Comparison of ENCODE assay signal across 9 cellular contexts in genomic region chr16:53056528-53056881, GRCh38. TPM values are rescaled to one million over a fixed set of nuclear protein-coding genes. Genes with fewer than 3 reads are reported as not detected.
DNase-seq lines count a peak whose midpoint lies in the region; ATAC-seq, FAIRE-seq and TF ChIP-seq lines count a peak whose summit lies in the region.
"Had no signal": no experiment of that assay in that cellular context is flagged by ENCODE, and none has a peak within 500 bp of the region (broad histone marks: within the 10 kb centered on the region; RNA-seq: fewer than 3 reads in every experiment).

No MANE protein-coding gene starts in this region.

- H4K20me1 ChIP-seq in DND-41 (ENCODE audit: insufficient read depth, low read length): no peaks in the 10 kb centered on the region; the same call in 1 of the 2 replicates
- no peaks in the 10 kb centered on the region for H4K20me1 ChIP-seq in OCI-LY7 (ENCODE audit: insufficient read depth, low read length)
- no peaks in the 10 kb centered on the region for H4K20me1 ChIP-seq in H1 (replicated peaks in 1 of 2; ENCODE audit: control insufficient read depth in 1 of 2, insufficient read depth in 2 of 2, low read length in 2 of 2)

- no peaks in the 10 kb centered on the region for H3K36me3 Mint-ChIP-seq in neural crest cell (ENCODE audit: low read depth)

- H3K4me3 Mint-ChIP-seq in neural crest cell: peak overlapping the region; percentile 54

- peak overlapping the region; percentile 74 for H2BK120ac ChIP-seq in H1 (replicated peaks; ENCODE audit: low read depth, low read length)

- no peak overlapping the region for H3K18ac ChIP-seq in H1 (ENCODE audit: extremely low read depth, low read length)

- H3K4me1 ChIP-seq in DND-41 (ENCODE audit: insufficient read depth, low read length): peaks cover 55% of the 10 kb centered on the region
- H3K4me1 ChIP-seq in OCI-LY7 (ENCODE audit: insufficient read depth, low read length, poor library complexity, severe bottlenecking): peaks cover 62% of the 10 kb centered on the region
- H3K4me1 ChIP-seq in H1 (replicated peaks in 1 of 4; ENCODE audit: control insufficient read depth in 3 of 4, insufficient read depth in 4 of 4, low read length in 3 of 4): peaks cover 6 to 9% (median 9%) of the 10 kb centered on the region in 4 experiments; a peak in 5 of 7 replicates

- H3K4ac ChIP-seq in H1 (replicated peaks; ENCODE audit: insufficient read length, low read depth, low read length): no peak overlapping the region

- H3K27me3 ChIP-seq in DND-41 (ENCODE audit: insufficient read depth, low read length, poor library complexity) (no peaks in the 10 kb centered on the region), H1 (replicated peaks in 1 of 4; ENCODE audit: control insufficient read depth in 3 of 4, extremely low read depth in 1 of 4, insufficient read depth in 3 of 4, low read length in 3 of 4) (no peaks in the 10 kb centered on the region; a peak in 1 of 7 replicates)

- no peaks in the 10 kb centered on the region for H3K9me3 Mint-ChIP-seq in neural crest cell

- FAIRE-seq in H1 (lab: Jason Lieb, UNC): no peak
- FAIRE-seq in H54 (lab: Jason Lieb, UNC): no peak

- no peak overlapping the region; the same call in 1 of the 2 replicates for H2BK15ac ChIP-seq in H1 (ENCODE audit: low read length)

- peak overlapping the region; percentile 88; the same call in 1 of the 2 replicates for H2BK12ac ChIP-seq in H1 (ENCODE audit: low read depth, low read length)

- no peak overlapping the region for H3K27ac Mint-ChIP-seq in neural crest cell (ENCODE audit: unreplicated experiment)

- H3K27ac ChIP-seq in DND-41 (ENCODE audit: low read length) (peak overlapping the region; percentile 88; the same call in 1 of the 2 replicates), OCI-LY7 (ENCODE audit: low read depth, low read length, poor library complexity, severe bottlenecking) (peak overlapping the region; percentile 92), H1 (ENCODE audit: low read depth, low read length) (no peak overlapping the region)

- intact Hi-C loops in OCI-LY7 (cut with micrococcal nuclease; ENCODE audit: unreplicated experiment): loop anchor here (5.0 kb wide), 1 partner anchor 446 kb away; the partner anchor contains the start of gene AKTIP

- ATAC-seq in DND-41 (ENCODE audit: insufficient read depth, low read depth) (no peak), HG03135 (IDR thresholded peaks at IDR 0.05; ENCODE audit: unreplicated experiment) (no peak)

- DNase-seq in DND-41 (no peak), OCI-LY7 (ENCODE audit: low spot score) (peak; percentile 52), H1 (ENCODE audit: low read depth in 1 of 2, low spot score in 2 of 2) (no peak), neural crest cell (ENCODE audit: low read depth, low spot score) (no peak), H54 (ENCODE audit: insufficient read length, low spot score) (no peak), NCI-H226 (no peak)
- no peak for DNase-seq in activated effector memory CD4-positive, alpha-beta T cell treated with Interleukin-2 at 50 U/mL for 16 hours
- DNase-seq: NCI-H1436 had no signal

- peak overlapping the region; percentile 95; the same call in 1 of the 2 replicates for H2AK5ac ChIP-seq in H1 (ENCODE audit: low read depth, low read length)

- H3K36me3 ChIP-seq in DND-41 (ENCODE audit: insufficient read depth, low read length) (0 out of 2 replicates have a peak, but pooled peaks cover 2% of the 10 kb centered on the region), OCI-LY7 (ENCODE audit: insufficient read depth, low read length) (no peaks in the 10 kb centered on the region), H1 (ENCODE audit: control insufficient read depth in 2 of 4, insufficient read depth in 4 of 4, low read length in 3 of 4) (no peaks in the 10 kb centered on the region)

- no peak overlapping the region for H3K14ac ChIP-seq in H1 (ENCODE audit: insufficient read length)

- no peaks in the 10 kb centered on the region for H3K9me2 ChIP-seq in OCI-LY7 (ENCODE audit: insufficient read depth, low read length)

- peaks cover 33% of the 10 kb centered on the region for H3K4me1 Mint-ChIP-seq in neural crest cell

- peak overlapping the region; percentile 92; the same call in 1 of the 2 replicates for H3K4me2 ChIP-seq in DND-41 (ENCODE audit: insufficient read depth, low read length)
- H3K4me2 ChIP-seq in OCI-LY7 (ENCODE audit: low read length): peak overlapping the region; percentile 89
- peak overlapping the region; percentile 15 to 85; a peak in 2 of 4 replicates for H3K4me2 ChIP-seq in H1 (ENCODE audit: insufficient read depth in 1 of 2, low read depth in 2 of 2, low read length in 2 of 2)

- TF ChIP-seq CTCF in DND-41 (IDR thresholded peaks at IDR 0.05; ENCODE audit: borderline replicate concordance, extremely low read depth, low read length, poor library complexity, severe bottlenecking) (no peak), OCI-LY7 (conservative IDR thresholded peaks at IDR 0.05; ENCODE audit: low read length) (no peak), H1 (IDR thresholded peaks at IDR 0.05; ENCODE audit: control extremely low read depth in 1 of 3, insufficient read depth in 1 of 3, low read depth in 1 of 3, low read length in 3 of 3) (no peak), neural crest cell (conservative IDR thresholded peaks at IDR 0.05) (no peak)

- POLR2A ChIA-PET in OCI-LY7 (lab: Charles Lee): interaction anchor here (0.7 to 6.0 kb wide), 16 partner anchors 8 to 1889 kb away, joined by 3 to 77 read pairs (median 4); partner anchors contain the start of gene AKTIP
- POLR2A ChIA-PET in H1 (lab: Charles Lee; ENCODE audit: partially characterized antibody): interaction anchor here (3.1 kb wide), 1 partner anchor 151 kb away, joined by 16 read pairs; no protein-coding TSS in a partner anchor

- peaks cover 11% of the 10 kb centered on the region; the same call in 1 of the 2 replicates for H3K79me1 ChIP-seq in H1 (ENCODE audit: low read depth, low read length)

- H3K23ac ChIP-seq in H1 (ENCODE audit: insufficient read length): no peak overlapping the region

- TF ChIP-seq EP300 in H1 (IDR thresholded peaks at IDR 0.05; ENCODE audit: borderline replicate concordance in 1 of 2, low read depth in 2 of 2, low read length in 2 of 2): no peak

- TF ChIP-seq POLR2A in H1 (IDR thresholded peaks at IDR 0.05; ENCODE audit: control extremely low read depth in 1 of 2, low read depth in 2 of 2, low read length in 2 of 2) (no peak), H54 (IDR thresholded peaks at IDR 0.05; ENCODE audit: low read depth, low read length) (no peak)

- H4K8ac ChIP-seq in H1 (ENCODE audit: extremely low read depth, insufficient read depth, low read length): no peak overlapping the region

- peak overlapping the region; percentile 78 for H3K9ac ChIP-seq in DND-41 (ENCODE audit: low read depth, low read length)
- H3K9ac ChIP-seq in H1 (replicated peaks in 1 of 4; ENCODE audit: extremely low read depth in 1 of 4, low read depth in 3 of 4, low read length in 3 of 4): no peak overlapping the region

- no peak overlapping the region for H2BK5ac ChIP-seq in H1 (ENCODE audit: low read depth, low read length)

- H3K23me2 ChIP-seq in H1 (ENCODE audit: low read depth, low read length): peaks cover 7% of the 10 kb centered on the region; the same call in 1 of the 2 replicates

- peak overlapping the region; percentile 88 for H4K91ac ChIP-seq in H1 (replicated peaks; ENCODE audit: insufficient read length, low read length)

- no peaks in the 10 kb centered on the region for H3K27me3 Mint-ChIP-seq in neural crest cell (ENCODE audit: low read depth)

- no peak overlapping the region for H3K56ac ChIP-seq in H1 (replicated peaks; ENCODE audit: insufficient read length, low read depth, low read length)

- peaks cover 66% of the 10 kb centered on the region for H3K79me2 ChIP-seq in DND-41 (ENCODE audit: insufficient read depth, low read length)
- H3K79me2 ChIP-seq in OCI-LY7 (ENCODE audit: insufficient read depth, low read depth, low read length): peaks cover 61% of the 10 kb centered on the region
- H3K79me2 ChIP-seq in H1 (ENCODE audit: control insufficient read depth in 1 of 2, insufficient read depth in 2 of 2, low read length in 2 of 2): peaks cover 0 to 44% of the 10 kb centered on the region in 2 experiments; a peak in 2 of 4 replicates

- 0 out of 4 replicates have a peak overlapping the region, but pooled peaks of 1 of the 2 experiments have one; percentile 85 for H3K4me3 ChIP-seq in DND-41 (ENCODE audit: low read depth in 1 of 2, low read length in 2 of 2)
- peak overlapping the region; percentile 77 for H3K4me3 ChIP-seq in OCI-LY7 (ENCODE audit: low read depth, low read length, poor library complexity, severe bottlenecking)
- no peak overlapping the region for H3K4me3 ChIP-seq in H1 (ENCODE audit: extremely low read depth in 1 of 4, insufficient read depth in 2 of 4, low read depth in 3 of 4, low read length in 4 of 4)

- no TSS peak for BruUV-seq in OCI-LY7 (replicated peaks; lab: Mats Ljungman, UMichigan)

- H3K9me3 ChIP-seq in DND-41 (ENCODE audit: insufficient read depth, low read length, severe bottlenecking) (no peaks in the 10 kb centered on the region), OCI-LY7 (ENCODE audit: low read length) (no peaks in the 10 kb centered on the region), H1 (ENCODE audit: insufficient read depth in 2 of 2, low read depth in 1 of 2, low read length in 1 of 2) (no peaks in the 10 kb centered on the region)

- CTCF ChIA-PET in OCI-LY7 (lab: Charles Lee; ENCODE audit: unreplicated experiment): interaction anchor here (1.0 to 1.3 kb wide), 3 partner anchors 10 to 74 kb away, joined by 3 to 4 read pairs (median 3); no protein-coding TSS in a partner anchor
- CTCF ChIA-PET in H1 (lab: Charles Lee; ENCODE audit: partially characterized antibody): interaction anchor here (0.6 to 4.1 kb wide), 9 partner anchors 9 to 212 kb away, joined by 3 to 21 read pairs (median 3); no protein-coding TSS in a partner anchor

- no peak for TF ChIP-seq RAD21 in H1 (IDR thresholded peaks at IDR 0.05 in 1 of 2, conservative IDR thresholded peaks at IDR 0.05 in 1 of 2; ENCODE audit: low read depth in 2 of 2, low read length in 2 of 2)

- no peak overlapping the region for H2BK20ac ChIP-seq in H1 (ENCODE audit: low read length)

- 96% methylated on average over 6 of the region's 6 CpGs; no CpG with 5 or more reads in 1 of the 2 experiments for WGBS in H1 (ENCODE audit: extremely low coverage in 1 of 2, insufficient coverage in 1 of 2, insufficient read length in 1 of 2, insufficient replicate concordance in 2 of 2, low coverage in 1 of 2, low lambda C conversion rate in 2 of 2, missing lambda C conversion rate in 1 of 2), 2 experiments

- no peak overlapping the region for H4K5ac ChIP-seq in H1 (ENCODE audit: insufficient read length, low read depth, low read length)

- H2AFZ ChIP-seq in DND-41 (ENCODE audit: low read depth, low read length): no peak overlapping the region
- peak overlapping the region; percentile 88 for H2AFZ ChIP-seq in OCI-LY7 (ENCODE audit: low read length)
- H2AFZ ChIP-seq in H1 (ENCODE audit: low read length): no peak overlapping the region

RNA-seq across cellular contexts. Expression of gene CHD9, which starts 1.7 kb away (rescaled TPM):
- 52.6 and 56.5 TPM in 2 replicates for total RNA-seq in OCI-LY7 (2014; rRNA removed; shearing (Covaris generic))
- total RNA-seq in OCI-LY7 (2022): 85.9 and 98.7 TPM in 2 replicates
- 27.5 and 32.4 TPM in 2 replicates for total RNA-seq in H1 (2021; fragmentation: NEBNext Ultra II Directional; extraction: Animal tissue kit (Norgen Biotek cat#: 25700))
- polyA plus RNA-seq in H1 (2011; rRNA removed): 5.9 and 9.9 TPM in 2 replicates
- polyA plus RNA-seq in H1 (2011; cell fraction: cytosol; rRNA removed): 12.8 TPM
- 8.5 TPM for polyA plus RNA-seq in H1 (2011; cell fraction: nucleus; rRNA removed)
- polyA plus RNA-seq in H1 (2012, experiment 1 of 2): 12.2 to 24.6 TPM (median 15.0 TPM) in 4 replicates
- polyA plus RNA-seq in H1 (2012, experiment 2 of 2): 1.4 TPM
- 28.1 TPM for polyA plus RNA-seq in H1 (2013, experiment 1 of 2)
- 26.4 TPM for polyA plus RNA-seq in H1 (2013, experiment 2 of 2)
- 73.8 and 104 TPM in 2 replicates for polyA minus RNA-seq in H1 (2011; rRNA and poly(A)+ RNA removed)
- 29.0 TPM for polyA minus RNA-seq in H1 (2011; cell fraction: cytosol; rRNA and poly(A)+ RNA removed)
- polyA minus RNA-seq in H1 (2011; cell fraction: nucleus; rRNA and poly(A)+ RNA removed): 131 TPM
- 76.0 and 76.6 TPM in 2 replicates for total RNA-seq in neural crest cell

RNA-seq across cellular contexts. Expression of gene CHD9NB, which starts 3.8 kb away (rescaled TPM):
- 0.10 TPM in 1 of 2 replicates, not detected in the other for total RNA-seq in OCI-LY7 (2014; rRNA removed; shearing (Covaris generic))
- total RNA-seq in OCI-LY7 (2022) (not detected in 2 replicates), neural crest cell (0.61 and 0.75 TPM in 2 replicates)
- 3.8 and 4.5 TPM in 2 replicates for total RNA-seq in H1 (2021; fragmentation: NEBNext Ultra II Directional; extraction: Animal tissue kit (Norgen Biotek cat#: 25700))
- 5.3 and 5.9 TPM in 2 replicates for polyA plus RNA-seq in H1 (2011; rRNA removed)
- polyA plus RNA-seq in H1 (2011; cell fraction: cytosol; rRNA removed): 10.1 TPM
- 8.1 TPM for polyA plus RNA-seq in H1 (2011; cell fraction: nucleus; rRNA removed)
- polyA plus RNA-seq in H1 (2012, experiment 1 of 2): 6.7 to 11.2 TPM (median 9.3 TPM) in 4 replicates
- 6.5 TPM for polyA plus RNA-seq in H1 (2012, experiment 2 of 2)
- 3.1 TPM for polyA plus RNA-seq in H1 (2013, experiment 1 of 2)
- polyA plus RNA-seq in H1 (2013, experiment 2 of 2): 2.5 TPM
- 9.4 and 12.5 TPM in 2 replicates for polyA minus RNA-seq in H1 (2011; rRNA and poly(A)+ RNA removed)
- 5.3 TPM for polyA minus RNA-seq in H1 (2011; cell fraction: cytosol; rRNA and poly(A)+ RNA removed)
- 29.4 TPM for polyA minus RNA-seq in H1 (2011; cell fraction: nucleus; rRNA and poly(A)+ RNA removed)
